25 cellular contexts compared by ENCODE assay signal in genomic region chr17:69130627-69131293, GRCh38. TPM values are rescaled to one million over a fixed set of nuclear protein-coding genes. Genes with fewer than 3 reads are reported as not detected.
A peak's percentile ranks its signal among the peaks of the same experiment; 100 is the strongest.
DNase-seq lines count a peak whose midpoint lies in the region; ATAC-seq, FAIRE-seq and TF ChIP-seq lines count a peak whose summit lies in the region.
"Had no signal": no experiment of that assay in that cellular context is flagged by ENCODE, and none has a peak within 500 bp of the region (broad histone marks: within the 10 kb centered on the region; RNA-seq: fewer than 3 reads in every experiment).

No MANE protein-coding gene starts in this region.

- TF ChIP-seq POLR2A in HepG2 (IDR thresholded peaks at IDR 0.05; ENCODE audit: insufficient read depth in 1 of 2, low read depth in 2 of 2, low read length in 2 of 2) (no peak), stomach (IDR thresholded peaks at IDR 0.05) (no peak)

- no peak overlapping the region for H3K4me2 ChIP-seq in HepG2 (ENCODE audit: low read depth, low read length)
- H3K4me2 ChIP-seq: GM23338 had no signal

- intact Hi-C loops in HepG2 (cut with micrococcal nuclease; ENCODE audit: unreplicated experiment) (no loop called here), stomach (cut with DNase I; ENCODE audit: low total_unique reads) (no loop called here)

- no peak for FAIRE-seq in HepG2 (lab: Jason Lieb, UNC)
- FAIRE-seq: A204.1, D721Med, GM12878, GM19239 had no signal

- POLR2A ChIA-PET in HepG2 (lab: Yijun Ruan, JAX) = no interaction called here

- H3K27me3 ChIP-seq in liver (ENCODE audit: control insufficient read depth in 4 of 4, insufficient read depth in 4 of 4, low read length in 3 of 4) (no peaks in the 10 kb centered on the region), HepG2 (ENCODE audit: control insufficient read depth in 1 of 2, insufficient read depth in 2 of 2, low read length in 2 of 2) (no peaks in the 10 kb centered on the region), stomach (no peaks in the 10 kb centered on the region)
- H3K27me3 ChIP-seq: BE2C; BLaER1 treated with 17β-estradiol and CSF1 and Interleukin-3, amounts not matched to agents 10 nM and 100 nM had no signal

- TF ChIP-seq RAD21 in liver (IDR thresholded peaks at IDR 0.05) (peak in 1 of 2 donors; percentile 19), HepG2 (CRISPR knock-in tag; IDR thresholded peaks at IDR 0.05) (no peak)

- CTCF ChIA-PET in HepG2 (lab: Yijun Ruan, JAX; ENCODE audit: low intra/inter-chr PET ratio, low total read pairs) = no interaction called here

- H3K79me2 ChIP-seq in HepG2 (ENCODE audit: insufficient read depth, low read length) = no peaks in the 10 kb centered on the region

- H3K9ac ChIP-seq in liver (ENCODE audit: low read depth in 1 of 2, low read length in 2 of 2) (peak overlapping the region in 1 of 2 donors; percentile 18), HepG2 (ENCODE audit: insufficient read depth, low read depth, low read length) (no peak overlapping the region)
- H3K9ac ChIP-seq: BLaER1 treated with 17β-estradiol and CSF1 and Interleukin-3, amounts not matched to agents 10 nM and 100 nM had no signal

- no peak for DNase-seq in HepG2 (ENCODE audit: low spot score)
- DNase-seq in left lobe of liver (ENCODE audit: low spot score) = no peak
- no peak for DNase-seq in stomach
- no peak for DNase-seq in kidney glomerular epithelial cell (lab: John Stamatoyannopoulos, UW)
- DNase-seq: ACHN; AML-193; BE2C; CD4-positive, alpha-beta T cell; CD8-positive, alpha-beta memory T cell; DMS 273 treated with DMSO at 0.1 percent for 48 hours; DMS79; EL; GDM1; H9 had no signal

- no peaks in the 10 kb centered on the region for H3K9me3 ChIP-seq in liver (ENCODE audit: control insufficient read depth in 4 of 4, low read length in 3 of 4)
- H3K9me3 ChIP-seq in HepG2 (ENCODE audit: low read length) = no peaks in the 10 kb centered on the region
- no peaks in the 10 kb centered on the region for H3K9me3 ChIP-seq in stomach
- H3K9me3 ChIP-seq: BE2C had no signal

- TF ChIP-seq CTCF in liver (IDR thresholded peaks at IDR 0.05; ENCODE audit: low read depth, low read length, missing input control) (no peak), HepG2 (CRISPR knock-in tag; IDR thresholded peaks at IDR 0.05) (no peak), stomach (IDR thresholded peaks at IDR 0.05) (no peak)

- 22% methylated on average over 6 of the region's 6 CpGs for WGBS in liver
- 9% methylated on average over 6 of the region's 6 CpGs for WGBS in HepG2 (ENCODE audit: low lambda C conversion rate)
- 37 to 56% (median 50%) methylated on average over 6 of the region's 6 CpGs for WGBS in stomach, 5 donors

- ATAC-seq in HepG2 = no peak
- peak; percentile 89 for ATAC-seq in left lobe of liver
- no peak for ATAC-seq in activated CD4-positive, CD25-positive, alpha-beta regulatory T cell treated with anti-CD3 and anti-CD28 coated beads, Interleukin-2, amount 50 U/mL, for 24 hours
- ATAC-seq: GM12878, GM23338, HCT116 had no signal

- H3K4me1 ChIP-seq in liver (ENCODE audit: control insufficient read depth in 4 of 4, insufficient read depth in 4 of 4, low read length in 3 of 4) = peaks cover 3 to 24% (median 15%) of the 10 kb centered on the region in 4 donors
- peaks cover 9% of the 10 kb centered on the region; the same call in 1 of the 2 replicates for H3K4me1 ChIP-seq in HepG2 (ENCODE audit: insufficient read depth, low read length)
- no peaks in the 10 kb centered on the region for H3K4me1 ChIP-seq in stomach
- H3K4me1 ChIP-seq: BE2C had no signal

- no peak for TF ChIP-seq EP300 in HepG2 (IDR thresholded peaks at IDR 0.05; ENCODE audit: low read depth in 2 of 2, low read length in 2 of 2)
- TF ChIP-seq EP300 in HepG2 (CRISPR knock-in tag; IDR thresholded peaks at IDR 0.05; ENCODE audit: borderline replicate concordance) = no peak
- TF ChIP-seq EP300 in stomach (IDR thresholded peaks at IDR 0.05) = no peak

- in situ Hi-C loops in HepG2 (cut with HindIII; ENCODE audit: extremely low pct_ligation_motif_present, low pct_unique_long_range_greater_than_20kb) = no loop called here

- H3K36me3 ChIP-seq in liver (ENCODE audit: control insufficient read depth in 4 of 4, insufficient read depth in 3 of 4, low read depth in 1 of 4, low read length in 3 of 4) (peaks cover 3 to 54% (median 27%) of the 10 kb centered on the region in 4 donors), HepG2 (replicated peaks in 1 of 2; ENCODE audit: control insufficient read depth in 1 of 2, insufficient read depth in 2 of 2, low read length in 2 of 2) (no peaks in the 10 kb centered on the region), stomach (peaks cover 0 to 30% (median 17%) of the 10 kb centered on the region in 4 donors)
- H3K36me3 ChIP-seq: BE2C; BLaER1 treated with 17β-estradiol and CSF1 and Interleukin-3, amounts not matched to agents 10 nM and 100 nM had no signal

- no peak overlapping the region for H3K4me3 ChIP-seq in liver (ENCODE audit: low read depth in 1 of 3, low read length in 3 of 3)
- H3K4me3 ChIP-seq in HepG2 (replicated peaks in 1 of 3; ENCODE audit: insufficient read depth in 1 of 3, low read depth in 2 of 3, low read length in 3 of 3) = no peak overlapping the region
- H3K4me3 ChIP-seq in stomach = no peak overlapping the region
- H3K4me3 ChIP-seq: BLaER1 treated with 17β-estradiol and CSF1 and Interleukin-3, amounts not matched to agents 10 nM and 100 nM; GM12878; GM23338 had no signal

- H4K20me1 ChIP-seq in HepG2 (ENCODE audit: insufficient read depth, low read length) = no peaks in the 10 kb centered on the region
- H4K20me1 ChIP-seq: BLaER1 treated with 17β-estradiol and CSF1 and Interleukin-3, amounts not matched to agents 10 nM and 100 nM had no signal

- peak overlapping the region; percentile 62 to 73 for H3K27ac ChIP-seq in liver (ENCODE audit: low read depth in 1 of 2, low read length in 2 of 2)
- no peak overlapping the region for H3K27ac ChIP-seq in HepG2 (ENCODE audit: extremely low read length, insufficient read depth, low read length)
- peak overlapping the region in 3 of 5 donors; percentile 16 to 36 (median 34) for H3K27ac ChIP-seq in stomach
- H3K27ac ChIP-seq: 22Rv1 had no signal

- no TSS peak for BruUV-seq in HepG2 (replicated peaks; lab: Mats Ljungman, UMichigan)

- H2AFZ ChIP-seq in HepG2 (ENCODE audit: low read length) = no peak overlapping the region
- H2AFZ ChIP-seq: GM23338 had no signal

TF ChIP-seq in liver, 16 proteins besides CTCF, POLR2A, EP300 and RAD21 (continues in another document):
- TF ChIP-seq HNF4A (conservative IDR thresholded peaks at IDR 0.05) = peak; percentile 58 to 69
- peak; percentile 35 for TF ChIP-seq FOXA2 (IDR thresholded peaks at IDR 0.05)
- TF ChIP-seq JUND (IDR thresholded peaks at IDR 0.05) = peak; percentile 35 to 55
- no peak for TF ChIP-seq ATF3 (IDR thresholded peaks at IDR 0.05)
- TF ChIP-seq RXRA (IDR thresholded peaks at IDR 0.05) = peak; percentile 87 to 90
- no peak for TF ChIP-seq TAF1 (conservative IDR thresholded peaks at IDR 0.05)

TF ChIP-seq in HepG2, 621 proteins besides CTCF, POLR2A, EP300 and RAD21:
- TF ChIP-seq SOX5 (CRISPR knock-in tag; IDR thresholded peaks at IDR 0.05; ENCODE audit: borderline replicate concordance) (no peak), ZNF354B (CRISPR knock-in tag; IDR thresholded peaks at IDR 0.05) (no peak), ARNTL (CRISPR knock-in tag; IDR thresholded peaks at IDR 0.05) (no peak)

RNA-seq across cellular contexts. Expression of gene ABCA6, which starts 10.9 kb away (rescaled TPM):
- 100 to 1,000 TPM in 1 of 2 donors, 10 to 100 TPM in 1; 45.5 to 158 TPM for total RNA-seq in liver
- 10 to 100 TPM; 37.5 to 49.5 TPM for polyA plus RNA-seq in liver
- total RNA-seq in HepG2 (2016; rRNA removed; fragmentation: Illumina TruSeq; extraction: Trizol) = 0.11 TPM in 1 of 2 replicates, not detected in the other
- not detected in 2 replicates for total RNA-seq in HepG2 (2016; cell fraction: cytosol; rRNA removed; fragmentation: Illumina TruSeq; extraction: Trizol; ENCODE audit: low read depth)
- not detected in 2 replicates for total RNA-seq in HepG2 (2016; cell fraction: insoluble cytoplasmic fraction; rRNA removed; fragmentation: Illumina TruSeq; extraction: Trizol)
- not detected in 2 replicates for total RNA-seq in HepG2 (2016; cell fraction: membrane; rRNA removed; fragmentation: Illumina TruSeq; extraction: Trizol)
- not detected in 2 replicates for total RNA-seq in HepG2 (2016; cell fraction: nucleus; rRNA removed; fragmentation: Illumina TruSeq; extraction: Trizol)
- 0.05 and 0.17 TPM in 2 replicates for polyA plus RNA-seq in HepG2 (2011; rRNA removed)
- polyA plus RNA-seq in HepG2 (2011; cell fraction: cytosol; rRNA removed) = 0.05 and 0.13 TPM in 2 replicates
- polyA plus RNA-seq in HepG2 (2011; cell fraction: nucleus; rRNA removed) = 0.09 and 0.11 TPM in 2 replicates
- 0.04 TPM in 1 of 2 replicates, not detected in the other for polyA plus RNA-seq in HepG2 (2012)
- polyA plus RNA-seq in HepG2 (2016; cell fraction: cytosol; fragmentation: Illumina TruSeq; extraction: Trizol; ENCODE audit: low read depth) = not detected in 2 replicates
- not detected in 2 replicates for polyA plus RNA-seq in HepG2 (2016; cell fraction: insoluble cytoplasmic fraction; fragmentation: Illumina TruSeq; extraction: Trizol; ENCODE audit: low read depth)
- not detected in 2 replicates for polyA plus RNA-seq in HepG2 (2016; cell fraction: membrane; fragmentation: Illumina TruSeq; extraction: Trizol; ENCODE audit: low read depth)
- not detected in 2 replicates for polyA plus RNA-seq in HepG2 (2016; cell fraction: nucleus; fragmentation: Illumina TruSeq; extraction: Trizol; ENCODE audit: insufficient read depth, low read depth)
- not detected in 2 replicates for polyA minus RNA-seq in HepG2 (2011; rRNA and poly(A)+ RNA removed; ENCODE audit: low replicate concordance)
- not detected in 2 replicates for polyA minus RNA-seq in HepG2 (2011; cell fraction: cytosol; rRNA and poly(A)+ RNA removed)
- 0.13 and 0.25 TPM in 2 replicates for polyA minus RNA-seq in HepG2 (2011; cell fraction: nucleus; rRNA and poly(A)+ RNA removed)
- 101 TPM for total RNA-seq in left lobe of liver
- 10 to 100 TPM; 13.3 to 97.9 (median 25.9) TPM for total RNA-seq in stomach
- polyA plus RNA-seq in stomach = 10 to 100 TPM in 1 of 3 donors, 1 to 10 TPM in 2; 4.5 to 11.9 (median 4.7) TPM
- total RNA-seq: GM23338, H4, H9 had no signal
- polyA plus RNA-seq: CD8-positive, alpha-beta memory T cell; GM23338 had no signal

Comparison
In these comparisons a context has a peak if more than half of its experiments do, and no peak if none do; other contexts are left out.
1. RNA of gene ABCA6, which starts 10.9 kb away (total RNA-seq): 45.5 to 158 TPM in liver, 101 TPM in left lobe of liver (single experiment) and 13.3 to 97.9 TPM in stomach; 0.11 TPM in HepG2; every median in the first group is over 10 times any median in the second.